In genomic region chr1:186482661-186483255, GRCh38 we compare ENCODE assay signal across 8 cellular contexts. TPM values are rescaled to one million over a fixed set of nuclear protein-coding genes. Genes with fewer than 3 reads are reported as not detected.
DNase-seq lines count a peak whose midpoint lies in the region; ATAC-seq, FAIRE-seq and TF ChIP-seq lines count a peak whose summit lies in the region.

No MANE protein-coding gene starts in this region.

- H3K27me3 ChIP-seq in dorsolateral prefrontal cortex = no peaks in the 10 kb centered on the region
- no peaks in the 10 kb centered on the region for H3K27me3 ChIP-seq in lung (ENCODE audit: control insufficient read depth, insufficient read depth)

- no peaks in the 10 kb centered on the region for H3K9me3 Mint-ChIP-seq in stimulated activated memory B cell treated with anti-CD40 and anti-IgM and Interleukin-4, amounts not matched to agents 10 μg/mL and 1 μg/mL and 100 μg/mL, for 72 hours

- no peak for TF ChIP-seq POLR2A in A549 (IDR thresholded peaks at IDR 0.05; ENCODE audit: low read length)

- in situ Hi-C loops in GM13976 (cut with MboI; ENCODE audit: low sequenced_read_pairs, unreplicated experiment) = loop anchor here (10.0 kb wide), 1 partner anchor 502 kb away; no protein-coding TSS in a partner anchor

- ATAC-seq in A549 = peak; percentile 83 to 90
- ATAC-seq in HG02840 (IDR thresholded peaks at IDR 0.05; ENCODE audit: low FRiP score, unreplicated experiment) = peak; percentile 79
- ATAC-seq in lung (ENCODE audit: insufficient read depth, low FRiP score) = peak; percentile 88
- ATAC-seq in stimulated activated memory B cell treated with anti-CD40 and anti-IgM and Interleukin-4, amounts not matched to agents 10 μg/mL and 1 μg/mL and 100 μg/mL, for 72 hours = peak; percentile 54

- H3K27me3 Mint-ChIP-seq in stimulated activated memory B cell treated with anti-CD40 and anti-IgM and Interleukin-4, amounts not matched to agents 10 μg/mL and 1 μg/mL and 100 μg/mL, for 72 hours = no peaks in the 10 kb centered on the region

- POLR2A ChIA-PET in A549 (lab: Yijun Ruan, JAX) = no interaction called here

- H3K4me2 ChIP-seq in A549 = peak overlapping the region; percentile 30; the same call in 1 of the 3 replicates

- no peaks in the 10 kb centered on the region for H3K36me3 ChIP-seq in lung (ENCODE audit: control insufficient read depth in 2 of 2, insufficient read depth in 2 of 2, low read length in 2 of 2)

- WGBS in A549 (ENCODE audit: missing lambda C conversion rate) = 0% methylated on average over 4 of the region's 4 CpGs
- WGBS in lung, 2 donors = 2 to 4% methylated on average over 4 of the region's 4 CpGs

- DNase-seq in A549 (ENCODE audit: low read depth in 1 of 2, low spot score in 1 of 2) = peak; percentile 41 to 77
- peak; percentile 51 for DNase-seq in GM13976 (ENCODE audit: low spot score)
- peak; percentile 2 to 35 for DNase-seq in NCI-H1930 (lab: John Stamatoyannopoulos, UW)
- peak in 8 of 10 donors; percentile 6 to 59 (median 48) for DNase-seq in dorsolateral prefrontal cortex
- DNase-seq in lung (ENCODE audit: low spot score) = peak; percentile 50

- CTCF ChIA-PET in A549 (lab: Yijun Ruan, JAX) = interaction anchor here (0.6 to 2.1 kb wide), 36 partner anchors 10 to 508 kb away, joined by 3 to 15 read pairs (median 4); partner anchors contain the start of gene PTGS2

- no peak overlapping the region for H3K27ac Mint-ChIP-seq in stimulated activated memory B cell treated with anti-CD40 and anti-IgM and Interleukin-4, amounts not matched to agents 10 μg/mL and 1 μg/mL and 100 μg/mL, for 72 hours

- H3K4me3 Mint-ChIP-seq in stimulated activated memory B cell treated with anti-CD40 and anti-IgM and Interleukin-4, amounts not matched to agents 10 μg/mL and 1 μg/mL and 100 μg/mL, for 72 hours = no peak overlapping the region

- no peak for TF ChIP-seq EP300 in A549 (IDR thresholded peaks at IDR 0.05)

- peak; percentile 99 for FAIRE-seq in A549 (lab: Jason Lieb, UNC)

- H3K9me3 ChIP-seq in A549 (no peaks in the 10 kb centered on the region), lung (ENCODE audit: control insufficient read depth in 2 of 2, insufficient read depth in 1 of 2, low read length in 1 of 2) (no peaks in the 10 kb centered on the region)

- H3K27ac ChIP-seq in A549 = peak overlapping the region; percentile 17 to 38; a peak in 5 of 6 replicates
- no peak overlapping the region for H3K27ac ChIP-seq in VCaP
- H3K27ac ChIP-seq in dorsolateral prefrontal cortex = no peak overlapping the region
- H3K27ac ChIP-seq in lung (ENCODE audit: low read depth in 1 of 2, low read length in 1 of 2) = no peak overlapping the region

- H3K4me1 Mint-ChIP-seq in stimulated activated memory B cell treated with anti-CD40 and anti-IgM and Interleukin-4, amounts not matched to agents 10 μg/mL and 1 μg/mL and 100 μg/mL, for 72 hours = no peaks in the 10 kb centered on the region

- H3K4me3 ChIP-seq in A549 (no peak overlapping the region), dorsolateral prefrontal cortex (no peak overlapping the region), lung (no peak overlapping the region)

- no peaks in the 10 kb centered on the region for H3K36me3 Mint-ChIP-seq in stimulated activated memory B cell treated with anti-CD40 and anti-IgM and Interleukin-4, amounts not matched to agents 10 μg/mL and 1 μg/mL and 100 μg/mL, for 72 hours

- peak; percentile 99 to 100 for TF ChIP-seq RAD21 in A549 (conservative IDR thresholded peaks at IDR 0.05 in 1 of 2, IDR thresholded peaks at IDR 0.05 in 1 of 2)

- H3K4me1 ChIP-seq in A549 (peaks cover 23% of the 10 kb centered on the region; the same call in 2 of the 3 replicates), lung (ENCODE audit: control insufficient read depth in 2 of 2, insufficient read depth in 2 of 2, low read length in 2 of 2) (no peaks in the 10 kb centered on the region)

- TF ChIP-seq CTCF in A549 (IDR thresholded peaks at IDR 0.05) (peak; percentile 98), GM13976 (IDR thresholded peaks at IDR 0.05; ENCODE audit: borderline replicate concordance, control extremely low read depth, extremely low read depth, insufficient read depth, missing control alignments) (peak; percentile 89), VCaP (conservative IDR thresholded peaks at IDR 0.05) (peak; percentile 97), dorsolateral prefrontal cortex (IDR thresholded peaks at IDR 0.05 in 54 of 56, conservative IDR thresholded peaks at IDR 0.05 in 2 of 56; ENCODE audit: low read depth in 1 of 56, partially characterized antibody in 56 of 56) (peak; percentile 48 to 92 (median 77)), lung (IDR thresholded peaks at IDR 0.05; ENCODE audit: control extremely low read depth, extremely low read depth) (peak; percentile 59)

- intact Hi-C loops in dorsolateral prefrontal cortex (cut with DNase I) = loop anchor here (5.0 kb wide), 1 partner anchor 505 kb away; no protein-coding TSS in a partner anchor

TF ChIP-seq in A549, 52 proteins besides CTCF, POLR2A, EP300 and RAD21:
- TF ChIP-seq KDM5A (IDR thresholded peaks at IDR 0.05) = 0 out of 2 replicates have a peak, but pooled peaks have one; percentile 25
- TF ChIP-seq SMC3 (IDR thresholded peaks at IDR 0.05) = peak; percentile 98
- TF ChIP-seq USF2 (IDR thresholded peaks at IDR 0.05) = peak; percentile 42
- TF ChIP-seq CEBPB (IDR thresholded peaks at IDR 0.05) = peak in 1 of 2 experiments; percentile 26; a peak in 1 of 4 replicates
- no peak for TF ChIP-seq JUN (IDR thresholded peaks at IDR 0.05)

RNA-seq across cellular contexts. Expression of gene PDC, which starts 21.8 kb away (rescaled TPM):
- not detected in 2 replicates for polyA plus RNA-seq in A549 (2011; rRNA removed)
- not detected in 2 replicates for polyA plus RNA-seq in A549 (2012; cell fraction: cytosol; rRNA removed)
- polyA plus RNA-seq in A549 (2012; cell fraction: nucleus; rRNA removed) = not detected in 2 replicates
- polyA plus RNA-seq in A549 (2017; fragmentation: RNase III; extraction: RNeasy Plus Mini Kit Qiagen cat#74134 plus additional on column Dnase treatment) = not detected in 3 replicates
- polyA minus RNA-seq in A549 (2011; rRNA and poly(A)+ RNA removed) = not detected in 2 replicates
- under 1 TPM in 1 of 120 experiments, not detected in 119; 0.50 TPM for total RNA-seq in dorsolateral prefrontal cortex
- not detected for total RNA-seq in lung
- polyA plus RNA-seq in lung = not detected

Comparison
In these comparisons a context has a peak if more than half of its experiments do, and no peak if none do; other contexts are left out.
1. H3K27ac ChIP-seq: peak in A549 (2 of 2); none in VCaP (single experiment), dorsolateral prefrontal cortex (0 of 59) and lung (0 of 2).
2. Peak in every context shown above with its lines, with median percentiles within 50 percentile points of each other: ATAC-seq, DNase-seq and CTCF ChIP-seq.